In genomic region chr13:34152409-34152808, GRCh38 we compare ENCODE assay signal across 16 cellular contexts.
"Had no signal": no experiment of that assay in that cellular context is flagged by ENCODE, and none has a peak within 500 bp of the region (broad histone marks: within the 10 kb centered on the region; RNA-seq: fewer than 3 reads in every experiment).

No MANE protein-coding gene starts in this region.

- FAIRE-seq: astrocyte, colon, frontal cortex had no signal

- H3K4me3 Mint-ChIP-seq: activated naive CD4-positive, alpha-beta T cell treated with anti-CD3 and anti-CD28 coated beads for 36 hours; activated naive CD8-positive, alpha-beta T cell treated with anti-CD3 and anti-CD28 coated beads, Interleukin-2, amount 50 U/mL, for 24 hours; nephron; stimulated activated naive CD8-positive, alpha-beta T cell treated with anti-CD3 and anti-CD28 coated beads, Interleukin-15, Interleukin-2, amounts not matched to agents 100 ng/mL and 50 ng/mL, for 24 hours had no signal

- H3K4me2 ChIP-seq: SK-N-SH had no signal

- H3K9ac ChIP-seq: SK-N-SH had no signal

- H3K4me1 ChIP-seq: upper lobe of right lung had no signal

- DNase-seq: activated CD4-positive, alpha-beta T cell treated with anti-CD3 and anti-CD28 coated beads, Interleukin-2, amount 50 U/mL, for 1 hour; activated naive CD4-positive, alpha-beta T cell treated with anti-CD3 and anti-CD28 coated beads for 36 hours; activated naive CD8-positive, alpha-beta T cell treated with anti-CD3 and anti-CD28 coated beads, Interleukin-2, amount 50 U/mL, for 24 hours; activated T-cell treated with anti-CD3 and anti-CD28 coated beads for 4 hours; heart left ventricle; nucleus accumbens; posterior cingulate gyrus; SK-N-SH; T1000; upper lobe of right lung had no signal

- H3K36me3 ChIP-seq: heart left ventricle, upper lobe of right lung had no signal

- H3K27ac Mint-ChIP-seq: activated naive CD4-positive, alpha-beta T cell treated with anti-CD3 and anti-CD28 coated beads for 36 hours; activated naive CD8-positive, alpha-beta T cell treated with anti-CD3 and anti-CD28 coated beads, Interleukin-2, amount 50 U/mL, for 24 hours; nephron; stimulated activated naive CD8-positive, alpha-beta T cell treated with anti-CD3 and anti-CD28 coated beads, Interleukin-15, Interleukin-2, amounts not matched to agents 100 ng/mL and 50 ng/mL, for 24 hours had no signal

- H3K4me3 ChIP-seq: heart left ventricle, upper lobe of right lung had no signal

- ATAC-seq: activated CD4-positive, CD25-positive, alpha-beta regulatory T cell treated with anti-CD3 and anti-CD28 coated beads, Interleukin-2, amount 50 U/mL, for 24 hours; activated naive CD8-positive, alpha-beta T cell treated with anti-CD3 and anti-CD28 coated beads, Interleukin-2, amount 50 U/mL, for 24 hours; upper lobe of right lung had no signal

- H3K9me3 Mint-ChIP-seq: activated naive CD4-positive, alpha-beta T cell treated with anti-CD3 and anti-CD28 coated beads for 36 hours; activated naive CD8-positive, alpha-beta T cell treated with anti-CD3 and anti-CD28 coated beads, Interleukin-2, amount 50 U/mL, for 24 hours; nephron; stimulated activated naive CD8-positive, alpha-beta T cell treated with anti-CD3 and anti-CD28 coated beads, Interleukin-15, Interleukin-2, amounts not matched to agents 100 ng/mL and 50 ng/mL, for 24 hours had no signal

- H3K27me3 ChIP-seq: heart left ventricle, upper lobe of right lung had no signal

- H3K27ac ChIP-seq: upper lobe of right lung had no signal

- H3K9me3 ChIP-seq: heart left ventricle, SK-N-SH, upper lobe of right lung had no signal
